In genomic region chr3:117133066-117133465, GRCh38 we compare ENCODE assay signal across 1 cellular context.
TF ChIP-seq lines count a peak whose summit lies in the region.

No MANE protein-coding gene starts in this region.

TF ChIP-seq in HepG2, 621 proteins besides CTCF, POLR2A, EP300 and RAD21 (continued from another document):
- TF ChIP-seq, protein P1, sequence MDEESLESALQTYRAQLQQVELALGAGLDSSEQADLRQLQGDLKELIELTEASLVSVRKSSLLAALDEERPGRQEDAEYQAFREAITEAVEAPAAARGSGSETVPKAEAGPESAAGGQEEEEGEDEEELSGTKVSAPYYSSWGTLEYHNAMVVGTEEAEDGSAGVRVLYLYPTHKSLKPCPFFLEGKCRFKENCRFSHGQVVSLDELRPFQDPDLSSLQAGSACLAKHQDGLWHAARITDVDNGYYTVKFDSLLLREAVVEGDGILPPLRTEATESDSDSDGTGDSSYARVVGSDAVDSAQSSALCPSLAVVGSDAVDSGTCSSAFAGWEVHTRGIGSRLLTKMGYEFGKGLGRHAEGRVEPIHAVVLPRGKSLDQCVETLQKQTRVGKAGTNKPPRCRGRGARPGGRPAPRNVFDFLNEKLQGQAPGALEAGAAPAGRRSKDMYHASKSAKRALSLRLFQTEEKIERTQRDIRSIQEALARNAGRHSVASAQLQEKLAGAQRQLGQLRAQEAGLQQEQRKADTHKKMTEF (CRISPR knock-in tag; IDR thresholded peaks at IDR 0.05) = no peak
